Comparison of ENCODE assay signal across 8 cellular contexts in genomic region chr18:59139615-59140286, GRCh38. TPM values are rescaled to one million over a fixed set of nuclear protein-coding genes. Genes with fewer than 3 reads are reported as not detected.
DNase-seq lines count a peak whose midpoint lies in the region; TF ChIP-seq lines count a peak whose summit lies in the region.

Gene SEC11C (plus strand): TSS chr18:59139884. CDS start chr18:59139949, 65 bp downstream.

- TF ChIP-seq CTCF in HFF-Myc (IDR thresholded peaks at IDR 0.05; ENCODE audit: low read depth, low read length, missing control alignments): no peak

- H3K4me3 ChIP-seq in HFF-Myc (replicated peaks; ENCODE audit: low read depth, low read length): peak within 1 kb of the TSS; percentile 81

- H3K36me3 Mint-ChIP-seq in activated naive CD4-positive, alpha-beta T cell treated with anti-CD3 and anti-CD28 coated beads, Interleukin-2, amount 10 ng/mL, durations not matched to agents 7 days and 5 days: no peaks in the 10 kb centered on the region

- no peaks in the 10 kb centered on the region for H3K9me3 Mint-ChIP-seq in activated naive CD4-positive, alpha-beta T cell treated with anti-CD3 and anti-CD28 coated beads, Interleukin-2, amount 10 ng/mL, durations not matched to agents 7 days and 5 days

- peaks cover 45% of the 10 kb centered on the region for H3K4me1 Mint-ChIP-seq in activated naive CD4-positive, alpha-beta T cell treated with anti-CD3 and anti-CD28 coated beads, Interleukin-2, amount 10 ng/mL, durations not matched to agents 7 days and 5 days

- H3K4me3 Mint-ChIP-seq in activated naive CD4-positive, alpha-beta T cell treated with anti-CD3 and anti-CD28 coated beads, Interleukin-2, amount 10 ng/mL, durations not matched to agents 7 days and 5 days: peak within 1 kb of the TSS; percentile 87

- H3K27ac Mint-ChIP-seq in activated naive CD4-positive, alpha-beta T cell treated with anti-CD3 and anti-CD28 coated beads, Interleukin-2, amount 10 ng/mL, durations not matched to agents 7 days and 5 days: peak within 1 kb of the TSS; percentile 98

- CTCF ChIA-PET in activated naive CD4-positive, alpha-beta T cell treated with anti-CD3 and anti-CD28 coated beads, Interleukin-2, amount 10 ng/mL, durations not matched to agents 7 days and 5 days (lab: Charles Lee): no interaction called here

- DNase-seq in GM03348 (ENCODE audit: low spot score): peak; percentile 96
- peak; percentile 92 for DNase-seq in HFF-Myc (ENCODE audit: extremely low read depth, low read depth)
- DNase-seq in NAMALWA (ENCODE audit: low spot score): peak; percentile 100
- peak; percentile 97 for DNase-seq in SK-N-DZ (ENCODE audit: low spot score)
- peak; percentile 98 for DNase-seq in activated naive CD4-positive, alpha-beta T cell treated with anti-CD3 and anti-CD28 coated beads, Interleukin-2, amount 10 ng/mL, durations not matched to agents 7 days and 5 days
- peak; percentile 96 for DNase-seq in germinal center (ENCODE audit: low spot score)
- DNase-seq in non-pigmented ciliary epithelial cell (ENCODE audit: low read depth): peak; percentile 84
- DNase-seq in superior temporal gyrus (ENCODE audit: extremely low spot score): peak; percentile 98

- H3K27me3 Mint-ChIP-seq in activated naive CD4-positive, alpha-beta T cell treated with anti-CD3 and anti-CD28 coated beads, Interleukin-2, amount 10 ng/mL, durations not matched to agents 7 days and 5 days: peaks cover 13% of the 10 kb centered on the region

RNA-seq across cellular contexts. Expression of gene SEC11C, which starts in this region (rescaled TPM):
- 59.3 and 61.8 TPM in 2 replicates for polyA plus RNA-seq in SK-N-DZ (2014; cell fraction: cytosol; rRNA removed)
- 35.2 and 43.3 TPM in 2 replicates for polyA plus RNA-seq in SK-N-DZ (2014; cell fraction: nucleus; rRNA removed)

Comparison
In these comparisons a context has a peak if more than half of its experiments do, and no peak if none do; other contexts are left out.
1. Peak in every context shown above with its lines: DNase-seq and H3K4me3 ChIP-seq.